ENCODE assay signal across 1 cellular context in genomic region chr6:41602422-41602743, GRCh38.
TF ChIP-seq lines count a peak whose summit lies in the region.

No MANE protein-coding gene starts in this region.

TF ChIP-seq in HepG2, 621 proteins besides CTCF, POLR2A, EP300 and RAD21 (continued from another document):
- TF ChIP-seq RNF219 (CRISPR knock-in tag; IDR thresholded peaks at IDR 0.05) (no peak), MAX (IDR thresholded peaks at IDR 0.05) (no peak), ZNF746 (CRISPR knock-in tag; IDR thresholded peaks at IDR 0.05) (no peak), HNF4G (IDR thresholded peaks at IDR 0.05; ENCODE audit: borderline replicate concordance, low read depth, low read length) (no peak), HNF4G (CRISPR knock-in tag; IDR thresholded peaks at IDR 0.05; ENCODE audit: borderline replicate concordance, low read depth) (no peak), SNAI1 (CRISPR knock-in tag; IDR thresholded peaks at IDR 0.05; ENCODE audit: borderline replicate concordance) (0 out of 2 replicates have a peak, but pooled peaks have one; percentile 43), SMARCC2 (IDR thresholded peaks at IDR 0.05) (no peak), JUND (CRISPR knock-in tag; IDR thresholded peaks at IDR 0.05) (no peak), ZNF646 (CRISPR knock-in tag; IDR thresholded peaks at IDR 0.05) (no peak), ZNF816 (CRISPR knock-in tag; IDR thresholded peaks at IDR 0.05; ENCODE audit: borderline replicate concordance) (no peak)
